Comparison of ENCODE assay signal across 26 cellular contexts in the genomic region with DNA sequence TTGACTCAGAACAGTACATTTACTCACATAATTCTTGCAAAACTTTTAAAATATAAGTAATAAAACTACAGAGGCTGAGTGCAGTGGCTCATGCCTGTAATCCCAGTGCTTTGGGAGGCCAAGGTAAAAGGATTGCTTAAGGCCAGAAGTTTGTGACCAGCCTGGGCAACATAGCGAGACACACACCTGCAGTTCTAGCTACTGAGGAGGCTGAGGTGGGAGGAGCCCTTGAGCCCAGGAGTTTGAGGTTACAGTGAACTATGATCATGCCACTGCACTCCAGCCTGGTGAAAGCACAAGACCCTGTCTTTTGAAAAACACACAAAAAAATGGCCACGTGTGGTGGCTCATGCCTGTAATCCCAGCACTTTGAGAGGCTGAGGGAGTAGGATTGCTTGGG.
"Had no signal": no experiment of that assay in that cellular context is flagged by ENCODE, and none has a peak within 500 bp of the region (broad histone marks: within the 10 kb centered on the region; RNA-seq: fewer than 3 reads in every experiment).

No MANE protein-coding gene starts in this region.

- H3K9me3 ChIP-seq: body of pancreas, esophagus muscularis mucosa, gastrocnemius medialis, heart left ventricle had no signal

- H3K27me3 Mint-ChIP-seq: activated CD4-positive, alpha-beta memory T cell treated with anti-CD3 and anti-CD28 coated beads, Interleukin-2, amount 10 ng/mL, durations not matched to agents 7 days and 5 days; activated naive CD8-positive, alpha-beta T cell; activated T-cell treated with anti-CD3 and anti-CD28 coated beads, Interleukin-2, amount 50 U/mL, for 24 hours; effector memory CD8-positive, alpha-beta T cell had no signal

- H3K27ac Mint-ChIP-seq: activated CD4-positive, alpha-beta memory T cell treated with anti-CD3 and anti-CD28 coated beads, Interleukin-2, amount 10 ng/mL, durations not matched to agents 7 days and 5 days; activated naive CD8-positive, alpha-beta T cell; activated T-cell treated with anti-CD3 and anti-CD28 coated beads, Interleukin-2, amount 50 U/mL, for 24 hours; activated T-cell treated with anti-CD3 and anti-CD28 coated beads, Interleukin-2, amount 50 U/mL, for 72 hours; effector memory CD8-positive, alpha-beta T cell had no signal

- H3K36me3 Mint-ChIP-seq: activated naive CD8-positive, alpha-beta T cell had no signal

- DNase-seq: activated CD4-positive, alpha-beta memory T cell treated with anti-CD3 and anti-CD28 coated beads, Interleukin-2, amount 10 ng/mL, durations not matched to agents 7 days and 5 days; activated CD4-positive, alpha-beta T cell treated with anti-CD3 and anti-CD28 coated beads for 48 hours; activated CD8-positive, alpha-beta memory T cell treated with anti-CD3 and anti-CD28 coated beads, Interleukin-2, amount 50 U/mL, for 48 hours; activated gamma-delta T cell treated with Interleukin-2 at 50 U/mL for 16 hours; activated naive CD4-positive, alpha-beta T cell treated with anti-CD3 and anti-CD28 coated beads, Interleukin-2, amount 50 U/mL, for 16 hours; activated naive CD4-positive, alpha-beta T cell treated with Interleukin-2 at 50 U/mL for 16 hours; activated T-cell treated with anti-CD3 and anti-CD28 coated beads for 4 hours; activated T-cell treated with anti-CD3 and anti-CD28 coated beads, Interleukin-2, amount 50 U/mL, for 24 hours; activated T-cell treated with anti-CD3 and anti-CD28 coated beads, Interleukin-2, amount 50 U/mL, for 72 hours; amygdala; aorta; body of pancreas; caudate nucleus; cortex of kidney; dermis blood vessel endothelial cell; effector CD4-positive, alpha-beta T cell; effector memory CD8-positive, alpha-beta T cell; erythroblast; foreskin keratinocyte; gastrocnemius medialis; glutamatergic neuron; heart left ventricle; T-helper 2 cell had no signal

- FAIRE-seq: colon had no signal

- H3K4me3 Mint-ChIP-seq: activated CD4-positive, alpha-beta memory T cell treated with anti-CD3 and anti-CD28 coated beads, Interleukin-2, amount 10 ng/mL, durations not matched to agents 7 days and 5 days; activated naive CD8-positive, alpha-beta T cell; activated T-cell treated with anti-CD3 and anti-CD28 coated beads, Interleukin-2, amount 50 U/mL, for 24 hours; activated T-cell treated with anti-CD3 and anti-CD28 coated beads, Interleukin-2, amount 50 U/mL, for 72 hours; effector memory CD8-positive, alpha-beta T cell had no signal

- H3K4me1 Mint-ChIP-seq: activated CD4-positive, alpha-beta memory T cell treated with anti-CD3 and anti-CD28 coated beads, Interleukin-2, amount 10 ng/mL, durations not matched to agents 7 days and 5 days had no signal

- H3K4me3 ChIP-seq: body of pancreas, esophagus muscularis mucosa, gastrocnemius medialis, heart left ventricle had no signal

- H3K27ac ChIP-seq: body of pancreas, esophagus muscularis mucosa, foreskin keratinocyte, gastrocnemius medialis, heart left ventricle had no signal

- ATAC-seq: activated T-cell treated with anti-CD3 and anti-CD28 coated beads, Interleukin-2, amount 50 U/mL, for 72 hours; body of pancreas; effector memory CD8-positive, alpha-beta T cell; foreskin keratinocyte; gastrocnemius medialis; heart left ventricle had no signal

- H3K36me3 ChIP-seq: esophagus muscularis mucosa, gastrocnemius medialis, heart left ventricle had no signal

- H3K27me3 ChIP-seq: body of pancreas, esophagus muscularis mucosa, foreskin keratinocyte, gastrocnemius medialis had no signal

- H3K9me3 Mint-ChIP-seq: activated CD4-positive, alpha-beta memory T cell treated with anti-CD3 and anti-CD28 coated beads, Interleukin-2, amount 10 ng/mL, durations not matched to agents 7 days and 5 days; activated T-cell treated with anti-CD3 and anti-CD28 coated beads, Interleukin-2, amount 50 U/mL, for 24 hours; activated T-cell treated with anti-CD3 and anti-CD28 coated beads, Interleukin-2, amount 50 U/mL, for 72 hours; effector memory CD8-positive, alpha-beta T cell had no signal

- H3K4me1 ChIP-seq: body of pancreas, esophagus muscularis mucosa, foreskin keratinocyte, gastrocnemius medialis, heart left ventricle had no signal
